ENCODE assay signal across 13 cellular contexts in the genomic region with DNA sequence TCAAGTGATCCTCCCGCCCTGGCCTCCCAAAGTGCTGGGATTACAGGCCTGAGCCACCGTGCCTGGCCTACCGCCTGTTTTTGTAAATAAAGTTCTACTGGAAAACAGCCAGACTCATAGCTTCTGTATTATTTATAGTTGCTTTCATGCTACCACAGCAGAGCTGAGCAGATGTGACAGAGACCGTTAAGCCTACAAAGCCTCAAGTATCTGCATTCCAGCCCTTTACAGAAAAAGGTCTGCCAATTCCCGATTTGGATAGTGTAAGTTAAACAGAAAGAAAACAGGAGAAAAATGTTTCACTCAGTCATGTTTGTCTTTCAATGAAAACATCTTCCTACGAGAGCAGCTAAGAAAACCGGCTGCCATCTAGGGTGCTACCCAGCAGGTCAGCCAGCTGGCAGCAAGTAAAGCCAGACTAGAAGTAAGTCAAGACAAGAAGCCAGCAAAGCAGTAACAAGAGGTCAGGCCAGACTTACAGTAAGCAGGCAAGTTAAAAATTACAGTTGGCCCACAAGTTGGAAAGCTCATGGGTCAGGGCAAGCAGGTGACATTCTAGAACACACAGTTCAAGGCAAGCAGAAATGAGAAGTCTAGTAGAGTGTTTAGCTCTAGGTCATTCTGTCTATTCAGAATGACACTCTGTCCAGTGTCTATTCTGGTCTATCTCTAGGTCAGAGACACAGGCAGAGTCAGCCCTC. TPM values are rescaled to one million over a fixed set of nuclear protein-coding genes. Genes with fewer than 3 reads are reported as not detected.
A peak's percentile ranks its signal among the peaks of the same experiment; 100 is the strongest.
DNase-seq lines count a peak whose midpoint lies in the region; ATAC-seq and TF ChIP-seq lines count a peak whose summit lies in the region.
"Had no signal": no experiment of that assay in that cellular context is flagged by ENCODE, and none has a peak within 500 bp of the region (broad histone marks: within the 10 kb centered on the region; RNA-seq: fewer than 3 reads in every experiment).

No MANE protein-coding gene starts in this region.

- DNase-seq in NCI-H446 treated with DMSO at 0.1 percent for 48 hours (lab: John Stamatoyannopoulos, UW) (peak; percentile 69), fibroblast of villous mesenchyme (ENCODE audit: low read depth) (peak; percentile 91), osteocyte (ENCODE audit: extremely low spot score, unreplicated experiment) (no peak), aorta (no peak), NCI-H1092 (lab: John Stamatoyannopoulos, UW) (no peak)
- no peak for DNase-seq in activated naive CD4-positive, alpha-beta T cell treated with Interleukin-2 at 50 U/mL for 16 hours
- DNase-seq: body of pancreas; EL; stimulated activated naive CD8-positive, alpha-beta T cell treated with anti-CD3 and anti-CD28 coated beads, Interleukin-15, Interleukin-2, amounts not matched to agents 100 U/mL and 50 U/mL, for 24 hours had no signal

- peak overlapping the region; percentile 32; the same call in 1 of the 2 replicates for H3K9ac ChIP-seq in BLaER1

- ATAC-seq in aorta (ENCODE audit: low FRiP score) (no peak), GM18498 (IDR thresholded peaks at IDR 0.05; ENCODE audit: unreplicated experiment) (no peak)
- ATAC-seq: body of pancreas; SK-N-SH treated with all-trans-retinoic acid at 6 μM for 48 hours; stimulated activated naive CD8-positive, alpha-beta T cell treated with anti-CD3 and anti-CD28 coated beads, Interleukin-15, Interleukin-2, amounts not matched to agents 100 U/mL and 50 U/mL, for 24 hours had no signal

- H3K27me3 ChIP-seq in BLaER1, result no peaks in the 10 kb centered on the region
- H3K27me3 ChIP-seq in aorta (ENCODE audit: control insufficient read depth in 1 of 2, insufficient read depth in 2 of 2, low read length in 1 of 2), result no peaks in the 10 kb centered on the region
- H3K27me3 ChIP-seq: body of pancreas had no signal

- H3K4me3 Mint-ChIP-seq in osteocyte (ENCODE audit: unreplicated experiment), result no peak overlapping the region

- H4K20me1 ChIP-seq in BLaER1, result peaks cover 10% of the 10 kb centered on the region; the same call in 1 of the 2 replicates

- H3K27ac ChIP-seq in BLaER1 (peak overlapping the region; percentile 45), aorta (ENCODE audit: low read depth in 1 of 2, low read length in 2 of 2) (peak overlapping the region in 1 of 2 donors; percentile 8)
- H3K27ac ChIP-seq: body of pancreas had no signal

- H3K27me3 Mint-ChIP-seq in osteocyte (ENCODE audit: unreplicated experiment), result no peaks in the 10 kb centered on the region

- WGBS in aorta, 2 donors, result 17 to 18% methylated on average over 7 of the region's 7 CpGs

- peak overlapping the region; percentile 57 for H3K27ac Mint-ChIP-seq in osteocyte (ENCODE audit: unreplicated experiment)

- H3K9me3 ChIP-seq in BLaER1 (no peaks in the 10 kb centered on the region), aorta (ENCODE audit: control insufficient read depth, low read length) (no peaks in the 10 kb centered on the region)
- H3K9me3 ChIP-seq: body of pancreas, prostate gland had no signal

- intact Hi-C loops in aorta (cut with DNase I), result no loop called here

- peak overlapping the region; percentile 24 for H3K4me2 ChIP-seq in BLaER1

- H3K4me3 ChIP-seq in BLaER1 (no peak overlapping the region), fibroblast of villous mesenchyme (ENCODE audit: low read depth, low read length) (no peak overlapping the region), aorta (ENCODE audit: low read length in 2 of 2) (no peak overlapping the region)
- H3K4me3 ChIP-seq: body of pancreas, prostate gland had no signal

- H3K4me1 ChIP-seq in BLaER1 (peaks cover 32% of the 10 kb centered on the region), aorta (ENCODE audit: control insufficient read depth in 1 of 2, insufficient read depth in 2 of 2, low read length in 2 of 2) (peaks cover 0 to 2% of the 10 kb centered on the region in 2 donors)
- H3K4me1 ChIP-seq: body of pancreas, prostate gland had no signal

- H3K4me1 Mint-ChIP-seq in osteocyte (ENCODE audit: unreplicated experiment), result peaks cover 9% of the 10 kb centered on the region

- H3K9me3 Mint-ChIP-seq in osteocyte (ENCODE audit: unreplicated experiment), result no peaks in the 10 kb centered on the region

- H3K36me3 Mint-ChIP-seq in osteocyte (ENCODE audit: unreplicated experiment), result peaks cover 40% of the 10 kb centered on the region

- peaks cover 85% of the 10 kb centered on the region for H3K36me3 ChIP-seq in BLaER1
- H3K36me3 ChIP-seq in aorta (ENCODE audit: control insufficient read depth in 1 of 2, insufficient read depth in 2 of 2, low read length in 1 of 2), result peaks cover 6% of the 10 kb centered on the region in 2 donors
- H3K36me3 ChIP-seq: prostate gland had no signal

- TF ChIP-seq CTCF in fibroblast of villous mesenchyme (IDR thresholded peaks at IDR 0.05; ENCODE audit: insufficient read depth, low read depth, low read length), result no peak
- no peak for TF ChIP-seq CTCF in osteocyte (IDR thresholded peaks at IDR 0.05)

RNA-seq across cellular contexts. Expression of a gene that starts 17.7 kb away (rescaled TPM):
- total RNA-seq in fibroblast of villous mesenchyme (17.7 and 26.3 TPM in 2 replicates), osteocyte (44.4 and 45.8 TPM in 2 replicates), aorta (10 to 100 TPM; 28.2 to 36.9 TPM)
- 10 to 100 TPM in 1 of 2 donors, 1 to 10 TPM in 1; 6.5 to 19.0 TPM for polyA plus RNA-seq in aorta

RNA-seq across cellular contexts. Expression of a gene that starts 27.3 kb away (rescaled TPM):
- 20.6 and 37.1 TPM in 2 replicates for total RNA-seq in fibroblast of villous mesenchyme
- total RNA-seq in osteocyte, result 24.5 and 25.3 TPM in 2 replicates
- 10 to 100 TPM; 16.0 to 20.5 TPM for total RNA-seq in aorta
- polyA plus RNA-seq in aorta, result 10 to 100 TPM; 35.4 to 57.0 TPM

Comparison
In these comparisons a context has a peak if more than half of its experiments do, and no peak if none do; other contexts are left out.
1. DNase-seq: peak in NCI-H446 treated with DMSO at 0.1 percent for 48 hours (single experiment) and fibroblast of villous mesenchyme (single experiment); none in osteocyte (single experiment), aorta (0 of 2), activated naive CD4-positive, alpha-beta T cell treated with Interleukin-2 at 50 U/mL for 16 hours (single experiment) and NCI-H1092 (single experiment).